ENCODE assay signal across 16 cellular contexts in the genomic region with DNA sequence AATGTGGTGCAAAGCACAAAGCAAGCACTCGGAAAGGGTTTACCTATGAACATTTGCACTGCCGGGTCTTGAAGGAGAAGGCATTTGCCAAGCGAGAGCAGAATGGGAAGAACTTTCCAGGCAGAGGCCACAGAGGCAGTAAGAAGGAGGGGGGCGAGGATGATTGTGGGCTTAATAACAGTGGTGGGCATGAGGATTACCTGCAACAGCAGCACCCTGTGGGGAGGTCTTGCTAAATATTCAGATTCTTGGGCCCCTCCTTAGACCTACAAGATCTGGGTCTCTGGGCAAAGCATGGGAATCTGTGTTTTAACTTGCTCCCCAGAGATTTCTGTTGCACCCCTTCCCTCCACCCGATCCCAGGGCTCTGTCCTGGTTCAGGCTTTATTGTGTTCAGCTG.
DNase-seq lines count a peak whose midpoint lies in the region; ATAC-seq, FAIRE-seq and TF ChIP-seq lines count a peak whose summit lies in the region.
"Had no signal": no experiment of that assay in that cellular context is flagged by ENCODE, and none has a peak within 500 bp of the region (broad histone marks: within the 10 kb centered on the region; RNA-seq: fewer than 3 reads in every experiment).

No MANE protein-coding gene starts in this region.

- no peaks in the 10 kb centered on the region for H3K9me1 ChIP-seq in K562 (ENCODE audit: control insufficient read depth, insufficient read depth, low read length)

- FAIRE-seq in K562 (lab: Jason Lieb, UNC), result no peak

- no peaks in the 10 kb centered on the region for H3K27me3 ChIP-seq in KMS-11 (ENCODE audit: insufficient read depth, low read depth)
- H3K27me3 ChIP-seq in K562 (ENCODE audit: control insufficient read depth in 2 of 2, insufficient read depth in 2 of 2, low read length in 2 of 2), result no peaks in the 10 kb centered on the region
- no peaks in the 10 kb centered on the region for H3K27me3 ChIP-seq in vagina
- no peaks in the 10 kb centered on the region for H3K27me3 ChIP-seq in right cardiac atrium (ENCODE audit: control insufficient read depth, insufficient read depth)
- H3K27me3 ChIP-seq in dorsolateral prefrontal cortex, result no peaks in the 10 kb centered on the region
- H3K27me3 ChIP-seq: body of pancreas, pancreas, SJCRH30 had no signal

- whole genome bisulfite sequencing in K562 (ENCODE audit: insufficient coverage, low coverage, missing lambda C conversion rate), result 75% methylated on average over 5 of the region's 5 CpGs
- 92% methylated on average over 5 of the region's 5 CpGs for WGBS in right cardiac atrium

- H3K4me2 ChIP-seq in KMS-11, result no peak overlapping the region
- H3K4me2 ChIP-seq in K562 (ENCODE audit: insufficient read depth, low read length), result no peak overlapping the region

- TF ChIP-seq POLR2A in K562 (conservative IDR thresholded peaks at IDR 0.05), result no peak
- no peak for TF ChIP-seq POLR2A in vagina (IDR thresholded peaks at IDR 0.05)

- no peak overlapping the region for H3K9ac ChIP-seq in KMS-11
- H3K9ac ChIP-seq in K562 (ENCODE audit: insufficient read depth in 1 of 2, low read depth in 2 of 2, low read length in 2 of 2), result no peak overlapping the region

- POLR2A ChIA-PET in K562 (lab: Yijun Ruan, JAX), result no interaction called here

- intact Hi-C loops in K562 (cut with micrococcal nuclease), result loop anchor here (1.0 to 5.0 kb wide), 5 partner anchors 74 to 854 kb away; a partner anchor contains a TSS
- intact Hi-C loops in vagina (cut with DNase I), result loop anchor here (5.0 to 10.0 kb wide), 3 partner anchors 76 to 852 kb away; a partner anchor contains a TSS
- intact Hi-C loops in right cardiac atrium (cut with DNase I), result loop anchor here in 3 of 4 donors (2.0 to 10.0 kb wide), 6 partner anchors 76 to 852 kb away; a partner anchor contains a TSS
- intact Hi-C loops in dorsolateral prefrontal cortex (cut with DNase I), result loop anchor here (2.0 to 5.0 kb wide), 4 partner anchors 39 to 854 kb away; a partner anchor contains a TSS

- in situ Hi-C loops in K562 (cut with MboI), result loop anchor here (5.0 kb wide), 1 partner anchor 89 kb away; no protein-coding TSS in a partner anchor

- H3K4me3 ChIP-seq in KMS-11 (IDR thresholded peaks at IDR 0.05; ENCODE audit: insufficient read depth, low read depth, low read length), result no peak overlapping the region
- H3K4me3 ChIP-seq in K562, result no peak overlapping the region
- H3K4me3 ChIP-seq in vagina, result no peak overlapping the region
- no peak overlapping the region for H3K4me3 ChIP-seq in right cardiac atrium (ENCODE audit: low read length)
- peak overlapping the region in 1 of 59 donors; percentile 38 for H3K4me3 ChIP-seq in dorsolateral prefrontal cortex
- H3K4me3 ChIP-seq: body of pancreas, SJCRH30 had no signal

- H3K9me3 Mint-ChIP-seq in nephron, result no peaks in the 10 kb centered on the region
- H3K9me3 Mint-ChIP-seq: activated CD4-positive, alpha-beta T cell treated with anti-CD3 and anti-CD28 coated beads, Interleukin-2, amount 10 ng/mL, durations not matched to agents 24 days and 14 days; activated naive CD8-positive, alpha-beta T cell treated with anti-CD3 and anti-CD28 coated beads for 36 hours; T-cell had no signal

- no peaks in the 10 kb centered on the region for H3K36me3 ChIP-seq in KMS-11 (ENCODE audit: insufficient read depth)
- H3K36me3 ChIP-seq in K562 (ENCODE audit: control insufficient read depth, insufficient read depth, low read length), result no peaks in the 10 kb centered on the region
- no peaks in the 10 kb centered on the region for H3K36me3 ChIP-seq in vagina
- H3K36me3 ChIP-seq: pancreas, SJCRH30 had no signal

- H3K27me3 Mint-ChIP-seq in nephron (ENCODE audit: low read depth), result peaks cover 16% of the 10 kb centered on the region

- CTCF ChIA-PET in K562 (lab: Yijun Ruan, JAX; ENCODE audit: low intra/inter-chr PET ratio), result interaction anchor here (0.7 to 3.7 kb wide), 5 partner anchors 77 to 466 kb away, joined by 4 to 46 read pairs (median 4); no protein-coding TSS in a partner anchor

- no peak for TF ChIP-seq EP300 in K562 (IDR thresholded peaks at IDR 0.05; ENCODE audit: low read length)

- H3K36me3 Mint-ChIP-seq in nephron (ENCODE audit: low read depth), result no peaks in the 10 kb centered on the region
- H3K36me3 Mint-ChIP-seq: activated CD8-positive, alpha-beta memory T cell treated with anti-CD3 and anti-CD28 coated beads, Interleukin-2, amount 10 ng/mL, durations not matched to agents 7 days and 5 days; activated naive CD8-positive, alpha-beta T cell treated with anti-CD3 and anti-CD28 coated beads for 36 hours; T-cell had no signal

- BruUV-seq in K562 (replicated peaks; lab: Mats Ljungman, UMichigan), result no TSS peak

- H4K20me1 ChIP-seq in KMS-11 (ENCODE audit: insufficient read depth) (no peaks in the 10 kb centered on the region), K562 (replicated peaks; ENCODE audit: control insufficient read depth, insufficient read depth, low read length) (no peaks in the 10 kb centered on the region)

- H3K79me2 ChIP-seq in KMS-11 (ENCODE audit: insufficient read depth, low read depth) (no peaks in the 10 kb centered on the region), K562 (ENCODE audit: control insufficient read depth, insufficient read depth, low read length) (no peaks in the 10 kb centered on the region)

- no peaks in the 10 kb centered on the region; the same call in 1 of the 2 replicates for H3K9me3 ChIP-seq in K562 (replicated peaks; ENCODE audit: control insufficient read depth, insufficient read depth, low read depth, low read length)
- H3K9me3 ChIP-seq in vagina, result no peaks in the 10 kb centered on the region
- H3K9me3 ChIP-seq in right cardiac atrium (ENCODE audit: control insufficient read depth, low read length), result no peaks in the 10 kb centered on the region
- H3K9me3 ChIP-seq: body of pancreas, pancreas, SJCRH30 had no signal

- ATAC-seq in K562 (no peak), right cardiac atrium (no peak)

- H3K4me1 ChIP-seq in KMS-11 (ENCODE audit: low read depth, poor library complexity, severe bottlenecking) (peaks cover 3% of the 10 kb centered on the region), K562 (replicated peaks in 1 of 2; ENCODE audit: control insufficient read depth in 2 of 2, insufficient read depth in 2 of 2, low read length in 2 of 2) (peaks cover 9 to 26% of the 10 kb centered on the region in 2 experiments; a peak in 4 of 5 replicates), vagina (peaks cover 23% of the 10 kb centered on the region), right cardiac atrium (ENCODE audit: control insufficient read depth, insufficient read depth, low read length) (peaks cover 2% of the 10 kb centered on the region)

- H3K27ac Mint-ChIP-seq in nephron, result peak overlapping the region; percentile 68 to 95 (median 86)
- H3K27ac Mint-ChIP-seq: activated CD4-positive, alpha-beta T cell treated with anti-CD3 and anti-CD28 coated beads, Interleukin-2, amount 10 ng/mL, durations not matched to agents 24 days and 14 days; activated CD8-positive, alpha-beta memory T cell treated with anti-CD3 and anti-CD28 coated beads, Interleukin-2, amount 10 ng/mL, durations not matched to agents 7 days and 5 days; activated naive CD8-positive, alpha-beta T cell treated with anti-CD3 and anti-CD28 coated beads for 36 hours; T-cell had no signal

- TF ChIP-seq CTCF in KMS-11 (conservative IDR thresholded peaks at IDR 0.05; ENCODE audit: low read depth, low read length) (no peak), K562 (IDR thresholded peaks at IDR 0.05 in 2 of 3, conservative IDR thresholded peaks at IDR 0.05 in 1 of 3; ENCODE audit: insufficient read depth in 2 of 3, low read depth in 1 of 3, low read length in 3 of 3) (no peak), nephron (IDR thresholded peaks at IDR 0.05; ENCODE audit: unreplicated experiment in 3 of 3) (no peak), vagina (IDR thresholded peaks at IDR 0.05) (no peak), dorsolateral prefrontal cortex (IDR thresholded peaks at IDR 0.05 in 54 of 56, conservative IDR thresholded peaks at IDR 0.05 in 2 of 56; ENCODE audit: low read depth in 1 of 56, partially characterized antibody in 56 of 56) (no peak)

- H3K27ac ChIP-seq in KMS-11 (no peak overlapping the region), K562 (ENCODE audit: extremely low read depth, low read depth, low read length) (no peak overlapping the region), vagina (peak overlapping the region; percentile 87), right cardiac atrium (ENCODE audit: low read length) (no peak overlapping the region), dorsolateral prefrontal cortex (peak overlapping the region in 23 of 59 donors; percentile 6 to 98 (median 41))
- H3K27ac ChIP-seq: SJCRH30 had no signal

- H3K4me1 Mint-ChIP-seq in nephron, result peaks cover 31% of the 10 kb centered on the region

- H2AFZ ChIP-seq in KMS-11 (ENCODE audit: low read depth) (peak overlapping the region; percentile 92; the same call in 1 of the 2 replicates), K562 (ENCODE audit: low read depth, low read length) (peak overlapping the region; percentile 99)

- peak overlapping the region; percentile 79 to 90 (median 83) for H3K4me3 Mint-ChIP-seq in nephron
- H3K4me3 Mint-ChIP-seq: activated CD4-positive, alpha-beta T cell treated with anti-CD3 and anti-CD28 coated beads, Interleukin-2, amount 10 ng/mL, durations not matched to agents 24 days and 14 days had no signal

- TF ChIP-seq RAD21 in K562 (CRISPR knock-in tag; conservative IDR thresholded peaks at IDR 0.05 in 1 of 2, IDR thresholded peaks at IDR 0.05 in 1 of 2), result no peak

- DNase-seq in K562 (ENCODE audit: extremely low read depth in 1 of 4, low spot score in 3 of 4) (no peak), vagina (ENCODE audit: extremely low spot score in 2 of 2) (no peak), amygdala (lab: John Stamatoyannopoulos, UW) (no peak), right cardiac atrium (no peak), dorsolateral prefrontal cortex (no peak)
- DNase-seq: mammary epithelial cell, NCI-H226 had no signal

TF ChIP-seq in K562, 482 proteins besides CTCF, POLR2A, EP300 and RAD21:
- TF ChIP-seq CBFA2T3 (IDR thresholded peaks at IDR 0.05), result peak; percentile 21; the same call in 1 of the 2 replicates
- no peak for TF ChIP-seq ZNF197 (CRISPR knock-in tag; IDR thresholded peaks at IDR 0.05; ENCODE audit: low read depth)
TF ChIP-seq in K562: peak in this region for 1.
